In genomic region chr14:89507926-89508460, GRCh38 we compare ENCODE assay signal across 9 cellular contexts.
DNase-seq lines count a peak whose midpoint lies in the region; ATAC-seq and TF ChIP-seq lines count a peak whose summit lies in the region.
"Had no signal": no experiment of that assay in that cellular context is flagged by ENCODE, and none has a peak within 500 bp of the region (broad histone marks: within the 10 kb centered on the region; RNA-seq: fewer than 3 reads in every experiment).

No MANE protein-coding gene starts in this region.

- peak overlapping the region; percentile 41 for H3K27ac Mint-ChIP-seq in activated naive CD4-positive, alpha-beta T cell treated with anti-CD3 and anti-CD28 coated beads, Interleukin-2, amount 50 U/mL, for 24 hours
- peak overlapping the region; percentile 12 for H3K27ac Mint-ChIP-seq in activated CD8-positive, alpha-beta T cell treated with anti-CD3 and anti-CD28 coated beads, Interleukin-2, amount 10 ng/mL, durations not matched to agents 7 days and 5 days

- ATAC-seq in activated CD8-positive, alpha-beta T cell treated with anti-CD3 and anti-CD28 coated beads, Interleukin-2, amount 10 ng/mL, durations not matched to agents 7 days and 5 days: no peak
- ATAC-seq in GM18498 (IDR thresholded peaks at IDR 0.05; ENCODE audit: unreplicated experiment) (no peak), GM21786 (IDR thresholded peaks at IDR 0.05; ENCODE audit: unreplicated experiment) (no peak)
- ATAC-seq: pancreas had no signal

- no peak for TF ChIP-seq EP300 in esophagus muscularis mucosa (IDR thresholded peaks at IDR 0.05)

- H3K27me3 ChIP-seq in dorsolateral prefrontal cortex: no peaks in the 10 kb centered on the region
- H3K27me3 ChIP-seq in esophagus muscularis mucosa: no peaks in the 10 kb centered on the region
- H3K27me3 ChIP-seq: pancreas had no signal

- intact Hi-C loops in dorsolateral prefrontal cortex (cut with DNase I): no loop called here
- intact Hi-C loops in esophagus muscularis mucosa (cut with DNase I): no loop called here

- CTCF ChIA-PET in activated CD8-positive, alpha-beta T cell treated with anti-CD3 and anti-CD28 coated beads, Interleukin-2, amount 10 ng/mL, durations not matched to agents 7 days and 5 days (lab: Charles Lee): no interaction called here

- peaks cover 75% of the 10 kb centered on the region for H3K4me1 Mint-ChIP-seq in activated naive CD4-positive, alpha-beta T cell treated with anti-CD3 and anti-CD28 coated beads, Interleukin-2, amount 50 U/mL, for 24 hours
- peaks cover 69% of the 10 kb centered on the region for H3K4me1 Mint-ChIP-seq in activated CD8-positive, alpha-beta T cell treated with anti-CD3 and anti-CD28 coated beads, Interleukin-2, amount 10 ng/mL, durations not matched to agents 7 days and 5 days (ENCODE audit: low read depth)

- no peaks in the 10 kb centered on the region for H3K27me3 Mint-ChIP-seq in activated naive CD4-positive, alpha-beta T cell treated with anti-CD3 and anti-CD28 coated beads, Interleukin-2, amount 50 U/mL, for 24 hours
- no peaks in the 10 kb centered on the region for H3K27me3 Mint-ChIP-seq in activated CD8-positive, alpha-beta T cell treated with anti-CD3 and anti-CD28 coated beads, Interleukin-2, amount 10 ng/mL, durations not matched to agents 7 days and 5 days (ENCODE audit: low read depth)

- peaks cover 4 to 30% (median 22%) of the 10 kb centered on the region in 4 donors for H3K4me1 ChIP-seq in esophagus muscularis mucosa
- H3K4me1 ChIP-seq: pancreas had no signal

- DNase-seq in activated naive CD4-positive, alpha-beta T cell treated with anti-CD3 and anti-CD28 coated beads, Interleukin-2, amount 50 U/mL, for 16 hours: no peak
- DNase-seq in activated CD8-positive, alpha-beta T cell treated with anti-CD3 and anti-CD28 coated beads, Interleukin-2, amount 10 ng/mL, durations not matched to agents 7 days and 5 days: no peak
- DNase-seq in glomerular visceral epithelial cell (ENCODE audit: extremely low spot score): peak; percentile 73
- DNase-seq in dorsolateral prefrontal cortex: no peak
- DNase-seq in esophagus muscularis mucosa (ENCODE audit: extremely low spot score): no peak
- DNase-seq: pancreas had no signal

- TF ChIP-seq CTCF in dorsolateral prefrontal cortex (IDR thresholded peaks at IDR 0.05 in 54 of 56, conservative IDR thresholded peaks at IDR 0.05 in 2 of 56; ENCODE audit: low read depth in 1 of 56, partially characterized antibody in 56 of 56) (no peak), esophagus muscularis mucosa (IDR thresholded peaks at IDR 0.05) (no peak)

- POLR2A ChIA-PET in activated CD8-positive, alpha-beta T cell treated with anti-CD3 and anti-CD28 coated beads, Interleukin-2, amount 10 ng/mL, durations not matched to agents 7 days and 5 days (lab: Charles Lee): interaction anchor here (0.6 kb wide), 1 partner anchor 74 kb away, joined by 5 read pairs; no protein-coding TSS in a partner anchor

- no peak for TF ChIP-seq POLR2A in esophagus muscularis mucosa (IDR thresholded peaks at IDR 0.05; ENCODE audit: low read depth)

- H3K9me3 ChIP-seq in esophagus muscularis mucosa: no peaks in the 10 kb centered on the region
- H3K9me3 ChIP-seq: pancreas had no signal

- H3K9me3 Mint-ChIP-seq in activated naive CD4-positive, alpha-beta T cell treated with anti-CD3 and anti-CD28 coated beads, Interleukin-2, amount 50 U/mL, for 24 hours: no peaks in the 10 kb centered on the region
- no peaks in the 10 kb centered on the region for H3K9me3 Mint-ChIP-seq in activated CD8-positive, alpha-beta T cell treated with anti-CD3 and anti-CD28 coated beads, Interleukin-2, amount 10 ng/mL, durations not matched to agents 7 days and 5 days (ENCODE audit: insufficient read depth)

- H3K4me3 ChIP-seq in dorsolateral prefrontal cortex (no peak overlapping the region), esophagus muscularis mucosa (no peak overlapping the region)
- H3K4me3 ChIP-seq: pancreas had no signal

- no peaks in the 10 kb centered on the region for H3K36me3 ChIP-seq in esophagus muscularis mucosa
- H3K36me3 ChIP-seq: pancreas had no signal

- 90% methylated on average over 7 of the region's 7 CpGs for WGBS in esophagus muscularis mucosa

- H3K4me3 Mint-ChIP-seq in activated naive CD4-positive, alpha-beta T cell treated with anti-CD3 and anti-CD28 coated beads, Interleukin-2, amount 50 U/mL, for 24 hours: no peak overlapping the region
- no peak overlapping the region for H3K4me3 Mint-ChIP-seq in activated CD8-positive, alpha-beta T cell treated with anti-CD3 and anti-CD28 coated beads, Interleukin-2, amount 10 ng/mL, durations not matched to agents 7 days and 5 days

- peaks cover 10% of the 10 kb centered on the region for H3K36me3 Mint-ChIP-seq in activated naive CD4-positive, alpha-beta T cell treated with anti-CD3 and anti-CD28 coated beads, Interleukin-2, amount 50 U/mL, for 24 hours
- H3K36me3 Mint-ChIP-seq in activated CD8-positive, alpha-beta T cell treated with anti-CD3 and anti-CD28 coated beads, Interleukin-2, amount 10 ng/mL, durations not matched to agents 7 days and 5 days (ENCODE audit: low read depth): peaks cover 28% of the 10 kb centered on the region

- H3K27ac ChIP-seq in dorsolateral prefrontal cortex (no peak overlapping the region), esophagus muscularis mucosa (replicated peaks in 1 of 4) (no peak overlapping the region)
- H3K27ac ChIP-seq: pancreas had no signal
